18 cellular contexts compared by ENCODE assay signal in genomic region chr6:16181429-16182359, GRCh38. TPM values are rescaled to one million over a fixed set of nuclear protein-coding genes. Genes with fewer than 3 reads are reported as not detected.
DNase-seq lines count a peak whose midpoint lies in the region; ATAC-seq and TF ChIP-seq lines count a peak whose summit lies in the region.
"Had no signal": no experiment of that assay in that cellular context is flagged by ENCODE, and none has a peak within 500 bp of the region (broad histone marks: within the 10 kb centered on the region; RNA-seq: fewer than 3 reads in every experiment).

No MANE protein-coding gene starts in this region.

- DNase-seq in activated CD4-positive, alpha-beta T cell treated with anti-CD3 and anti-CD28 coated beads for 36 hours, result no peak
- DNase-seq in activated CD4-positive, alpha-beta T cell treated with anti-CD3 and anti-CD28 coated beads for 48 hours, result no peak
- no peak for DNase-seq in activated CD8-positive, alpha-beta T cell treated with anti-CD3 and anti-CD28 coated beads for 36 hours
- DNase-seq in hepatocyte (ENCODE audit: low spot score), result no peak
- DNase-seq in stimulated activated effector memory CD8-positive, alpha-beta T cell treated with anti-CD3 and anti-CD28 coated beads, Interleukin-12 subunit alpha, Interleukin-12 subunit beta, amount 100 ng/mL, for 72 hours (ENCODE audit: low spot score in 2 of 2), result no peak
- DNase-seq in EL, result no peak
- DNase-seq in NCI-H748 treated with DMSO at 0.1 percent for 48 hours (lab: John Stamatoyannopoulos, UW), result no peak
- no peak for DNase-seq in stimulated activated CD4-positive, alpha-beta T cell treated with anti-CD3 and anti-CD28 coated beads, Interleukin-4, amount 100 ng/mL, for 1 hour
- DNase-seq: effector CD4-positive, alpha-beta T cell; left ventricle myocardium superior; naive thymus-derived CD8-positive, alpha-beta T cell; NCI-H187 treated with DMSO at 0.1 percent for 48 hours; NCI-H510A treated with DMSO at 0.1 percent for 48 hours; PC-9; retina; tibial artery had no signal

- no peak overlapping the region for H3K4me3 ChIP-seq in hepatocyte
- H3K4me3 ChIP-seq: PC-9, tibial artery had no signal

- intact Hi-C loops in activated CD4-positive, alpha-beta T cell treated with anti-CD3 and anti-CD28 coated beads for 36 hours (cut with DNase I, micrococcal nuclease), result loop anchor here (2.0 to 5.0 kb wide), 3 partner anchors 51 to 289 kb away; no protein-coding TSS in a partner anchor
- intact Hi-C loops in activated CD8-positive, alpha-beta T cell treated with anti-CD3 and anti-CD28 coated beads for 36 hours (cut with micrococcal nuclease), result loop anchor here (2.0 to 5.0 kb wide), 2 partner anchors 49 to 491 kb away; no protein-coding TSS in a partner anchor

- POLR2A ChIA-PET in activated CD4-positive, alpha-beta T cell treated with anti-CD3 and anti-CD28 coated beads for 36 hours (lab: Charles Lee), result interaction anchor here (1.1 kb wide), 1 partner anchor 53 kb away, joined by 4 read pairs; the partner anchor contains the start of gene MYLIP
- POLR2A ChIA-PET in activated CD8-positive, alpha-beta T cell treated with anti-CD3 and anti-CD28 coated beads for 36 hours (lab: Charles Lee), result interaction anchor here (0.6 to 1.9 kb wide), 3 partner anchors 40 to 53 kb away, joined by 3 to 6 read pairs (median 3); partner anchors contain the start of gene MYLIP

- no peaks in the 10 kb centered on the region for H3K79me2 ChIP-seq in hepatocyte

- H3K36me3 Mint-ChIP-seq in activated CD4-positive, alpha-beta T cell treated with anti-CD3 and anti-CD28 coated beads for 36 hours (ENCODE audit: low read depth), result peaks cover 10% of the 10 kb centered on the region
- H3K36me3 Mint-ChIP-seq in activated CD8-positive, alpha-beta T cell treated with anti-CD3 and anti-CD28 coated beads for 36 hours (ENCODE audit: low read depth), result peaks cover 5% of the 10 kb centered on the region
- no peaks in the 10 kb centered on the region for H3K36me3 Mint-ChIP-seq in stimulated activated effector memory CD8-positive, alpha-beta T cell treated with anti-CD3 and anti-CD28 coated beads, Interleukin-12 subunit alpha, Interleukin-12 subunit beta, amount 100 ng/mL, for 72 hours
- H3K36me3 Mint-ChIP-seq: CD14-positive monocyte had no signal

- H4K20me1 ChIP-seq in hepatocyte (ENCODE audit: insufficient read depth, poor library complexity, severe bottlenecking), result no peaks in the 10 kb centered on the region

- no peaks in the 10 kb centered on the region for H3K36me3 ChIP-seq in hepatocyte (replicated peaks; ENCODE audit: insufficient read depth, low read depth)
- H3K36me3 ChIP-seq: tibial artery had no signal

- H3K27ac Mint-ChIP-seq in activated CD4-positive, alpha-beta T cell treated with anti-CD3 and anti-CD28 coated beads for 36 hours, result peak overlapping the region; percentile 52
- H3K27ac Mint-ChIP-seq in activated CD8-positive, alpha-beta T cell treated with anti-CD3 and anti-CD28 coated beads for 36 hours, result peak overlapping the region; percentile 7
- H3K27ac Mint-ChIP-seq in stimulated activated effector memory CD8-positive, alpha-beta T cell treated with anti-CD3 and anti-CD28 coated beads, Interleukin-12 subunit alpha, Interleukin-12 subunit beta, amount 100 ng/mL, for 72 hours, result no peak overlapping the region
- H3K27ac Mint-ChIP-seq: CD14-positive monocyte had no signal

- no peaks in the 10 kb centered on the region for H3K27me3 ChIP-seq in hepatocyte
- H3K27me3 ChIP-seq: tibial artery had no signal

- WGBS in hepatocyte (ENCODE audit: low lambda C conversion rate, missing lambda C conversion rate), result 89% methylated on average over 15 of the region's 15 CpGs

- H3K9me3 ChIP-seq in hepatocyte (ENCODE audit: low read depth), result no peaks in the 10 kb centered on the region
- H3K9me3 ChIP-seq: tibial artery had no signal

- no peak overlapping the region for H3K4me3 Mint-ChIP-seq in activated CD4-positive, alpha-beta T cell treated with anti-CD3 and anti-CD28 coated beads for 36 hours
- H3K4me3 Mint-ChIP-seq in activated CD8-positive, alpha-beta T cell treated with anti-CD3 and anti-CD28 coated beads for 36 hours, result no peak overlapping the region
- no peak overlapping the region for H3K4me3 Mint-ChIP-seq in stimulated activated effector memory CD8-positive, alpha-beta T cell treated with anti-CD3 and anti-CD28 coated beads, Interleukin-12 subunit alpha, Interleukin-12 subunit beta, amount 100 ng/mL, for 72 hours
- H3K4me3 Mint-ChIP-seq: CD14-positive monocyte had no signal

- peak overlapping the region; percentile 15 for H3K27ac ChIP-seq in hepatocyte
- H3K27ac ChIP-seq: PC-9 had no signal

- ATAC-seq in activated CD4-positive, alpha-beta T cell treated with anti-CD3 and anti-CD28 coated beads for 36 hours, result no peak
- peak; percentile 35 for ATAC-seq in activated CD8-positive, alpha-beta T cell treated with anti-CD3 and anti-CD28 coated beads for 36 hours
- ATAC-seq in stimulated activated effector memory CD8-positive, alpha-beta T cell treated with anti-CD3 and anti-CD28 coated beads, Interleukin-12 subunit alpha, Interleukin-12 subunit beta, amount 100 ng/mL, for 72 hours, result peak; percentile 55
- ATAC-seq: activated naive CD4-positive, alpha-beta T cell treated with anti-CD3 and anti-CD28 coated beads, Interleukin-2, amount 50 U/mL, for 72 hours; left ventricle myocardium superior; naive thymus-derived CD8-positive, alpha-beta T cell had no signal

- H3K9me3 Mint-ChIP-seq in activated CD4-positive, alpha-beta T cell treated with anti-CD3 and anti-CD28 coated beads for 36 hours (ENCODE audit: low read depth), result peaks cover 12% of the 10 kb centered on the region
- peaks cover 15% of the 10 kb centered on the region for H3K9me3 Mint-ChIP-seq in activated CD8-positive, alpha-beta T cell treated with anti-CD3 and anti-CD28 coated beads for 36 hours
- peaks cover 6% of the 10 kb centered on the region for H3K9me3 Mint-ChIP-seq in stimulated activated effector memory CD8-positive, alpha-beta T cell treated with anti-CD3 and anti-CD28 coated beads, Interleukin-12 subunit alpha, Interleukin-12 subunit beta, amount 100 ng/mL, for 72 hours

- peaks cover 21% of the 10 kb centered on the region for H3K4me1 Mint-ChIP-seq in activated CD4-positive, alpha-beta T cell treated with anti-CD3 and anti-CD28 coated beads for 36 hours
- peaks cover 24% of the 10 kb centered on the region for H3K4me1 Mint-ChIP-seq in activated CD8-positive, alpha-beta T cell treated with anti-CD3 and anti-CD28 coated beads for 36 hours (ENCODE audit: low read depth)
- peaks cover 18% of the 10 kb centered on the region for H3K4me1 Mint-ChIP-seq in stimulated activated effector memory CD8-positive, alpha-beta T cell treated with anti-CD3 and anti-CD28 coated beads, Interleukin-12 subunit alpha, Interleukin-12 subunit beta, amount 100 ng/mL, for 72 hours

- TF ChIP-seq CTCF in activated CD8-positive, alpha-beta T cell treated with anti-CD3 and anti-CD28 coated beads for 36 hours (IDR thresholded peaks at IDR 0.05), result no peak
- TF ChIP-seq CTCF in hepatocyte (IDR thresholded peaks at IDR 0.05; ENCODE audit: poor library complexity), result no peak

- H3K4me2 ChIP-seq in hepatocyte, result no peak overlapping the region
- H3K4me2 ChIP-seq: PC-9 had no signal

- no peaks in the 10 kb centered on the region for H3K27me3 Mint-ChIP-seq in activated CD4-positive, alpha-beta T cell treated with anti-CD3 and anti-CD28 coated beads for 36 hours
- no peaks in the 10 kb centered on the region for H3K27me3 Mint-ChIP-seq in activated CD8-positive, alpha-beta T cell treated with anti-CD3 and anti-CD28 coated beads for 36 hours

- CTCF ChIA-PET in activated CD4-positive, alpha-beta T cell treated with anti-CD3 and anti-CD28 coated beads for 36 hours (lab: Charles Lee), result interaction anchor here (0.7 to 3.2 kb wide), 14 partner anchors 10 to 522 kb away, joined by 3 to 25 read pairs (median 5); no protein-coding TSS in a partner anchor
- CTCF ChIA-PET in activated CD8-positive, alpha-beta T cell treated with anti-CD3 and anti-CD28 coated beads for 36 hours (lab: Charles Lee), result interaction anchor here (0.9 to 2.9 kb wide), 11 partner anchors 15 to 490 kb away, joined by 3 to 39 read pairs (median 10); no protein-coding TSS in a partner anchor

- H3K9me2 ChIP-seq in hepatocyte (replicated peaks; ENCODE audit: insufficient read depth), result no peaks in the 10 kb centered on the region

- H3K4me1 ChIP-seq in hepatocyte (ENCODE audit: insufficient read depth), result peaks cover 23% of the 10 kb centered on the region

- no peak overlapping the region for H2AFZ ChIP-seq in hepatocyte
- H2AFZ ChIP-seq: PC-9 had no signal

RNA-seq across cellular contexts. Expression of gene MYLIP, which starts 52.8 kb away (rescaled TPM):
- total RNA-seq in activated CD4-positive, alpha-beta T cell treated with anti-CD3 and anti-CD28 coated beads for 36 hours, result 10 to 100 TPM in 1 of 2 experiments, 1 to 10 TPM in 1; 9.2 to 10.6 TPM
- total RNA-seq in activated CD8-positive, alpha-beta T cell treated with anti-CD3 and anti-CD28 coated beads for 36 hours, result 1 to 10 TPM; 7.7 to 8.1 TPM
- total RNA-seq in hepatocyte, result 69.4 and 76.0 TPM in 2 replicates
- 85.7 and 86.5 TPM in 2 replicates for polyA plus RNA-seq in hepatocyte

RNA-seq across cellular contexts. Expression of gene GMPR, which starts 56.7 kb away (rescaled TPM):
- 1 to 10 TPM; 1.4 to 1.6 TPM for total RNA-seq in activated CD4-positive, alpha-beta T cell treated with anti-CD3 and anti-CD28 coated beads for 36 hours
- under 1 TPM; 0.31 to 0.65 TPM for total RNA-seq in activated CD8-positive, alpha-beta T cell treated with anti-CD3 and anti-CD28 coated beads for 36 hours
- 6.1 and 8.7 TPM in 2 replicates for total RNA-seq in hepatocyte
- polyA plus RNA-seq in hepatocyte, result 16.5 and 16.6 TPM in 2 replicates
